ENCODE assay signal across 9 cellular contexts in the genomic region with DNA sequence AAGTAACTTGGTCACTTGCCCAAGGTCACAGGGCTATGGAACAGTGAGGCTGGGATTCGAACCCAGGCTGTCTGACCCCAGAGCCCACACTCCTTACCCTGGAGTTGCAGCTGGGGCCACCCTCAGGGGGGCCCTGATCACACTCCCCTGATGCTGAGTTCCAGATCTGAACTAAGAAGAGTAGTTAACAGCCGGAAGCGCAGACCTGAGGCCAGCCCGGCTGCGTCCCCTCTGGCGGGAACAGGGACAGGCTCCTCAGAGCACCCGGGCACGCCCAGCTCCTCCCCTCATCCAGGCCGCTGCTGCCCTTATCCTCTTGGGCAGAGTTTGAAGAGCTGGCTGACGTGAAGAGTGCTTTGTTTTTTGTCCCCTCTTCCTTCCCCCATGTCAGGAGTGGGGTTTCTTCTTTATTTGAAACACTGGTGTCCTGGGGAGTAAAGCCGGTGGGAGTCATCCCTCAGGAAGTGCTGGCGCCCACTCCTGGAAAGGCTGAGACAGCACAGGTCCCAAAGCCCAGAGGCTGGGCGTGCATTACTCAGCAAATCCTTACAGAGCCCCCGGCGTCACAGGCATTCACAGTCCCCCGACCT. TPM values are rescaled to one million over a fixed set of nuclear protein-coding genes. Genes with fewer than 3 reads are reported as not detected.
DNase-seq lines count a peak whose midpoint lies in the region; ATAC-seq, FAIRE-seq and TF ChIP-seq lines count a peak whose summit lies in the region.
"Had no signal": no experiment of that assay in that cellular context is flagged by ENCODE, and none has a peak within 500 bp of the region (broad histone marks: within the 10 kb centered on the region; RNA-seq: fewer than 3 reads in every experiment).

No MANE protein-coding gene starts in this region.

- peaks cover 22% of the 10 kb centered on the region for H3K4me1 ChIP-seq in HUES64 (ENCODE audit: insufficient read depth, low read length)
- H3K4me1 ChIP-seq in OCI-LY7 (ENCODE audit: insufficient read depth, low read length, poor library complexity, severe bottlenecking): peaks cover 81% of the 10 kb centered on the region
- peaks cover 19% of the 10 kb centered on the region for H3K4me1 ChIP-seq in astrocyte (ENCODE audit: insufficient read depth, low read length)
- H3K4me1 ChIP-seq in sigmoid colon: peaks cover 0 to 48% (median 31%) of the 10 kb centered on the region in 4 donors

- H3K27me3 ChIP-seq in HUES64 (ENCODE audit: insufficient read depth, low read length): no peaks in the 10 kb centered on the region
- H3K27me3 ChIP-seq in astrocyte (ENCODE audit: insufficient read depth, low read length): no peaks in the 10 kb centered on the region
- H3K27me3 ChIP-seq in sigmoid colon: no peaks in the 10 kb centered on the region

- no peak for TF ChIP-seq EP300 in sigmoid colon (IDR thresholded peaks at IDR 0.05)

- no peaks in the 10 kb centered on the region for H3K9me3 Mint-ChIP-seq in astrocyte (ENCODE audit: unreplicated experiment)

- peak overlapping the region; percentile 98 for H3K27ac Mint-ChIP-seq in astrocyte (ENCODE audit: unreplicated experiment)

- H3K36me3 ChIP-seq in HUES64 (ENCODE audit: insufficient read depth, low read length): peaks cover 25% of the 10 kb centered on the region
- H3K36me3 ChIP-seq in OCI-LY7 (ENCODE audit: insufficient read depth, low read length): peaks cover 32% of the 10 kb centered on the region
- peaks cover 13% of the 10 kb centered on the region for H3K36me3 ChIP-seq in astrocyte (ENCODE audit: insufficient read depth, low read length)
- H3K36me3 ChIP-seq in sigmoid colon: peaks cover 15 to 17% (median 16%) of the 10 kb centered on the region in 4 donors

- POLR2A ChIA-PET in OCI-LY7 (lab: Charles Lee): interaction anchor here (0.8 to 9.3 kb wide), 5 partner anchors 11 to 678 kb away, joined by 3 to 155 read pairs (median 3); a partner anchor contains a TSS

- 14% methylated on average over 15 of the region's 16 CpGs for WGBS in HUES64
- WGBS in sigmoid colon, 2 donors: 2 to 19% methylated on average over 16 of the region's 16 CpGs

- intact Hi-C loops in OCI-LY7 (cut with micrococcal nuclease; ENCODE audit: unreplicated experiment): loop anchor here (5.0 kb wide), 1 partner anchor 89 kb away; a partner anchor contains a TSS
- intact Hi-C loops in sigmoid colon (cut with DNase I): no loop called here

- 0 out of 2 replicates have a peak overlapping the region, but pooled peaks have one; percentile 5 for H2AFZ ChIP-seq in OCI-LY7 (ENCODE audit: low read length)
- peak overlapping the region; percentile 89 for H2AFZ ChIP-seq in astrocyte (ENCODE audit: low read depth, low read length)

- H3K4me2 ChIP-seq in OCI-LY7 (ENCODE audit: low read length) (peak overlapping the region; percentile 75), astrocyte (ENCODE audit: low read length) (peak overlapping the region; percentile 78)

- H3K27me3 Mint-ChIP-seq in astrocyte (ENCODE audit: low read depth, unreplicated experiment): peaks cover 3% of the 10 kb centered on the region

- H3K4me3 ChIP-seq in HUES64 (ENCODE audit: low read length) (peak overlapping the region; percentile 64), OCI-LY7 (ENCODE audit: low read depth, low read length, poor library complexity, severe bottlenecking) (peak overlapping the region; percentile 3), astrocyte (ENCODE audit: insufficient read depth, low read depth, low read length) (peak overlapping the region; percentile 7), sigmoid colon (peak overlapping the region in 3 of 4 donors; percentile 7 to 34 (median 11))

- H3K27ac ChIP-seq in HUES64 (ENCODE audit: low read depth, low read length) (peak overlapping the region; percentile 77), OCI-LY7 (ENCODE audit: low read depth, low read length, poor library complexity, severe bottlenecking) (peak overlapping the region; percentile 39), astrocyte (ENCODE audit: low read depth, low read length) (peak overlapping the region; percentile 54), sigmoid colon (peak overlapping the region; percentile 64 to 86 (median 82))

- no peak for FAIRE-seq in astrocyte (lab: Jason Lieb, UNC)

- peak overlapping the region; percentile 75 for H3K4me3 Mint-ChIP-seq in astrocyte (ENCODE audit: unreplicated experiment)

- BruUV-seq in OCI-LY7 (replicated peaks; lab: Mats Ljungman, UMichigan): no TSS peak

- H3K4me1 Mint-ChIP-seq in astrocyte (ENCODE audit: low read depth, unreplicated experiment): peaks cover 21% of the 10 kb centered on the region

- H3K9me3 ChIP-seq in HUES64 (ENCODE audit: insufficient read depth, low read depth, low read length) (no peaks in the 10 kb centered on the region), OCI-LY7 (ENCODE audit: low read length) (no peaks in the 10 kb centered on the region), astrocyte (ENCODE audit: insufficient read depth, low read depth, low read length) (no peaks in the 10 kb centered on the region), sigmoid colon (no peaks in the 10 kb centered on the region)

- TF ChIP-seq CTCF in OCI-LY7 (conservative IDR thresholded peaks at IDR 0.05; ENCODE audit: low read length) (peak; percentile 71), astrocyte (IDR thresholded peaks at IDR 0.05; ENCODE audit: insufficient read depth, low read depth, low read length) (peak; percentile 61), sigmoid colon (IDR thresholded peaks at IDR 0.05) (peak; percentile 20 to 47 (median 42))

- peaks cover 10% of the 10 kb centered on the region for H3K36me3 Mint-ChIP-seq in astrocyte (ENCODE audit: low read depth, unreplicated experiment)

- ATAC-seq in HG03095 (IDR thresholded peaks at IDR 0.05; ENCODE audit: unreplicated experiment): no peak

- H3K9ac ChIP-seq in HUES64 (ENCODE audit: low read depth, low read length) (peak overlapping the region; percentile 43), astrocyte (ENCODE audit: low read length) (peak overlapping the region; percentile 66)

- no peaks in the 10 kb centered on the region for H3K9me2 ChIP-seq in OCI-LY7 (ENCODE audit: insufficient read depth, low read length)

- DNase-seq in ELR (ENCODE audit: low read depth): peak; percentile 78
- peak; percentile 67 for DNase-seq in OCI-LY7 (ENCODE audit: low spot score)
- peak; percentile 70 for DNase-seq in astrocyte (ENCODE audit: low read depth)
- DNase-seq in iPS DF 4.7 (ENCODE audit: extremely low read depth, low spot score): peak; percentile 58
- DNase-seq in sigmoid colon: peak; percentile 89
- no peak for DNase-seq in T-helper 9 cell

- no peak for TF ChIP-seq POLR2A in sigmoid colon (IDR thresholded peaks at IDR 0.05)

- no peaks in the 10 kb centered on the region for H3K79me2 ChIP-seq in OCI-LY7 (ENCODE audit: insufficient read depth, low read depth, low read length)
- H3K79me2 ChIP-seq in astrocyte (ENCODE audit: insufficient read depth, low read length): no peaks in the 10 kb centered on the region

- CTCF ChIA-PET in OCI-LY7 (lab: Charles Lee; ENCODE audit: unreplicated experiment): interaction anchor here (0.6 to 10.6 kb wide), 2 partner anchors 13 to 16 kb away, joined by 3 to 110 read pairs; a partner anchor contains a TSS

- no peaks in the 10 kb centered on the region for H4K20me1 ChIP-seq in OCI-LY7 (ENCODE audit: insufficient read depth, low read length)
- no peaks in the 10 kb centered on the region for H4K20me1 ChIP-seq in astrocyte (ENCODE audit: insufficient read depth, low read length)

RNA-seq across cellular contexts. Expression of a gene that starts 8.7 kb away (rescaled TPM):
- 303 TPM for polyA plus RNA-seq in HUES64 (2013, experiment 1 of 2)
- polyA plus RNA-seq in HUES64 (2013, experiment 2 of 2): 286 TPM
- 330 and 358 TPM in 2 replicates for total RNA-seq in OCI-LY7 (2014; rRNA removed; shearing (Covaris generic))
- total RNA-seq in OCI-LY7 (2022) (379 and 412 TPM in 2 replicates), astrocyte (171 and 176 TPM in 2 replicates), sigmoid colon (100 to 1,000 TPM; 211 to 327 (median 285) TPM)
- 100 to 1,000 TPM; 180 to 283 (median 184) TPM for polyA plus RNA-seq in sigmoid colon

RNA-seq across cellular contexts. Expression of a gene that starts 8.9 kb away (rescaled TPM):
- 50.2 TPM for polyA plus RNA-seq in HUES64 (2013, experiment 1 of 2)
- polyA plus RNA-seq in HUES64 (2013, experiment 2 of 2): 42.5 TPM
- total RNA-seq in OCI-LY7 (2014; rRNA removed; shearing (Covaris generic)): 60.4 and 61.7 TPM in 2 replicates
- total RNA-seq in OCI-LY7 (2022) (82.7 and 99.0 TPM in 2 replicates), astrocyte (38.6 and 39.1 TPM in 2 replicates), sigmoid colon (10 to 100 TPM; 18.8 to 32.3 (median 22.7) TPM)
- polyA plus RNA-seq in sigmoid colon: 10 to 100 TPM; 19.2 to 33.0 (median 21.3) TPM

RNA-seq across cellular contexts. Expression of a gene that starts 10.6 kb away (rescaled TPM):
- 12.0 TPM for polyA plus RNA-seq in HUES64 (2013, experiment 1 of 2)
- 12.2 TPM for polyA plus RNA-seq in HUES64 (2013, experiment 2 of 2)
- 37.1 and 42.9 TPM in 2 replicates for total RNA-seq in OCI-LY7 (2014; rRNA removed; shearing (Covaris generic))
- 110 and 116 TPM in 2 replicates for total RNA-seq in OCI-LY7 (2022)
- 5.2 and 8.9 TPM in 2 replicates for total RNA-seq in astrocyte
- 10 to 100 TPM in 3 of 4 donors, 1 to 10 TPM in 1; 5.3 to 13.6 (median 11.8) TPM for total RNA-seq in sigmoid colon
- polyA plus RNA-seq in sigmoid colon: 10 to 100 TPM; 42.1 to 92.4 (median 67.3) TPM

RNA-seq across cellular contexts. Expression of a gene that starts 18.0 kb away (rescaled TPM):
- 174 TPM for polyA plus RNA-seq in HUES64 (2013, experiment 1 of 2)
- 162 TPM for polyA plus RNA-seq in HUES64 (2013, experiment 2 of 2)
- 315 and 319 TPM in 2 replicates for total RNA-seq in OCI-LY7 (2014; rRNA removed; shearing (Covaris generic))
- 126 and 130 TPM in 2 replicates for total RNA-seq in OCI-LY7 (2022)
- 117 and 123 TPM in 2 replicates for total RNA-seq in astrocyte
- total RNA-seq in sigmoid colon: 100 to 1,000 TPM; 465 to 697 (median 652) TPM
- polyA plus RNA-seq in sigmoid colon: 100 to 1,000 TPM; 305 to 810 (median 418) TPM

RNA-seq across cellular contexts. Expression of a gene that starts 18.2 kb away (rescaled TPM):
- polyA plus RNA-seq in HUES64 (2013, experiment 1 of 2): not detected
- polyA plus RNA-seq in HUES64 (2013, experiment 2 of 2): not detected
- total RNA-seq in OCI-LY7 (2014; rRNA removed; shearing (Covaris generic)): not detected in 2 replicates
- total RNA-seq in OCI-LY7 (2022) (not detected in 2 replicates), astrocyte (not detected in 2 replicates), sigmoid colon (not detected)
- polyA plus RNA-seq in sigmoid colon: not detected
- total RNA-seq: aorta had no signal
- polyA plus RNA-seq: aorta had no signal

Comparison
In these comparisons a context has a peak if more than half of its experiments do, and no peak if none do; other contexts are left out.
1. H3K4me3 ChIP-seq: peak in every context shown above with its lines; median percentile 64 in HUES64; 11 in sigmoid colon; 7 in astrocyte; 3 in OCI-LY7.